ENCODE assay signal across 1 cellular context in genomic region chr3:125433611-125434041, GRCh38.
TF ChIP-seq lines count a peak whose summit lies in the region.

No MANE protein-coding gene starts in this region.

TF ChIP-seq in IMR-90, 13 proteins besides CTCF, POLR2A, EP300 and RAD21 (continued from another document):
- TF ChIP-seq MAZ (IDR thresholded peaks at IDR 0.05; ENCODE audit: borderline replicate concordance, low read depth, low read length) (no peak), NFE2L2 (IDR thresholded peaks at IDR 0.05; ENCODE audit: low read depth, low read length) (no peak), FOS (IDR thresholded peaks at IDR 0.05; ENCODE audit: low read depth, low read length) (no peak), MAFK (IDR thresholded peaks at IDR 0.05; ENCODE audit: low read depth, low read length) (no peak)
